In genomic region chr4:139902328-139903217, GRCh38 we compare ENCODE assay signal across 11 cellular contexts.
A peak's percentile ranks its signal among the peaks of the same experiment; 100 is the strongest.
DNase-seq lines count a peak whose midpoint lies in the region; ATAC-seq and TF ChIP-seq lines count a peak whose summit lies in the region.
"Had no signal": no experiment of that assay in that cellular context is flagged by ENCODE, and none has a peak within 500 bp of the region (broad histone marks: within the 10 kb centered on the region; RNA-seq: fewer than 3 reads in every experiment).

No MANE protein-coding gene starts in this region.

- H3K9me2 ChIP-seq in PC-3 (replicated peaks; ENCODE audit: low read length) = no peaks in the 10 kb centered on the region

- peak overlapping the region; percentile 98 for H3K4me2 ChIP-seq in PC-3 (ENCODE audit: low read length)

- H3F3A ChIP-seq in PC-3 (ENCODE audit: low read length, unreplicated experiment) = no peaks in the 10 kb centered on the region

- peak overlapping the region; percentile 20 for H3K4me3 ChIP-seq in BJ (ENCODE audit: low read depth, low read length)
- H3K4me3 ChIP-seq in PC-3 (ENCODE audit: low read length) = peak overlapping the region; percentile 79
- peak overlapping the region; percentile 53 to 63 for H3K4me3 ChIP-seq in foreskin fibroblast (ENCODE audit: low read depth in 1 of 2, low read length in 2 of 2)

- no peak for DNase-seq in BJ (ENCODE audit: low read depth)
- peak; percentile 20 for DNase-seq in PC-3
- DNase-seq in foreskin fibroblast = peak; percentile 27 to 66
- DNase-seq in renal cortical epithelial cell (ENCODE audit: low read depth) = peak; percentile 43
- no peak for DNase-seq in glomerular visceral epithelial cell (ENCODE audit: extremely low spot score)
- DNase-seq in left cardiac atrium = no peak
- no peak for DNase-seq in NOMO-1 treated with dmso at 0.1 percent for 144 hours (lab: John Stamatoyannopoulos, UW; ENCODE audit: unreplicated experiment)
- DNase-seq: COR-L47, naive B cell, NCI-H1105 had no signal

- intact Hi-C loops in PC-3 (cut with micrococcal nuclease) = loop anchor here (10.0 kb wide), 1 partner anchor 168 kb away; no protein-coding TSS in a partner anchor
- intact Hi-C loops in left cardiac atrium (cut with DNase I) = no loop called here

- no TSS peak for BruUV-seq in PC-3 (replicated peaks; lab: Mats Ljungman, UMichigan)

- H3K4me1 ChIP-seq in PC-3 (ENCODE audit: insufficient read depth, low read length) = peaks cover 18% of the 10 kb centered on the region

- CTCF ChIA-PET in BJ (lab: Yijun Ruan, JAX) = interaction anchor here (1.6 kb wide), 1 partner anchor 10 kb away, joined by 3 read pairs; no protein-coding TSS in a partner anchor
- CTCF ChIA-PET in PC-3 (lab: Charles Lee) = interaction anchor here (0.5 kb wide), 1 partner anchor 250 kb away, joined by 3 read pairs; no protein-coding TSS in a partner anchor

- POLR2A ChIA-PET in BJ (lab: Charles Lee) (no interaction called here), PC-3 (lab: Charles Lee; ENCODE audit: unreplicated experiment) (no interaction called here)

- TF ChIP-seq CTCF in BJ (IDR thresholded peaks at IDR 0.05; ENCODE audit: insufficient read depth, low read depth, low read length) (0 out of 2 replicates have a peak, but pooled peaks have one; percentile 1), PC-3 (conservative IDR thresholded peaks at IDR 0.05; ENCODE audit: low read depth, low read length) (no peak), foreskin fibroblast (IDR thresholded peaks at IDR 0.05; ENCODE audit: low read depth, low read length) (no peak)

- H3K79me2 ChIP-seq in PC-3 (ENCODE audit: low read length) = no peaks in the 10 kb centered on the region

- H3K27ac ChIP-seq in PC-3 (ENCODE audit: low read length) = no peak overlapping the region

- no peaks in the 10 kb centered on the region for H4K20me1 ChIP-seq in PC-3 (ENCODE audit: low read length)

- H3K27me3 ChIP-seq in BJ (ENCODE audit: control insufficient read depth, insufficient read depth, low read length) = no peaks in the 10 kb centered on the region
- no peaks in the 10 kb centered on the region for H3K27me3 ChIP-seq in PC-3 (ENCODE audit: low read length)

- ATAC-seq in PC-3 = peak; percentile 52
- ATAC-seq in left cardiac atrium = no peak
- no peak for ATAC-seq in GM18867 (IDR thresholded peaks at IDR 0.05; ENCODE audit: unreplicated experiment)

- H3K9ac ChIP-seq in PC-3 (ENCODE audit: low read length) = peak overlapping the region; percentile 60

- H3K9me3 ChIP-seq in PC-3 (ENCODE audit: low read length) = no peaks in the 10 kb centered on the region

- no peaks in the 10 kb centered on the region for H3K36me3 ChIP-seq in BJ (ENCODE audit: control insufficient read depth, insufficient read depth, low read length)
- H3K36me3 ChIP-seq in PC-3 (ENCODE audit: low read depth, low read length) = no peaks in the 10 kb centered on the region

- peak overlapping the region; percentile 97 for H2AFZ ChIP-seq in PC-3 (ENCODE audit: low read length)

Comparison
In these comparisons a context has a peak if more than half of its experiments do, and no peak if none do; other contexts are left out.
1. DNase-seq: peak in PC-3 (single experiment), foreskin fibroblast (2 of 2) and renal cortical epithelial cell (single experiment); none in BJ (single experiment), glomerular visceral epithelial cell (single experiment), left cardiac atrium (single experiment) and NOMO-1 treated with dmso at 0.1 percent for 144 hours (single experiment).
2. H3K4me3 ChIP-seq: peak in every context shown above with its lines; median percentile 79 in PC-3; 58 in foreskin fibroblast; 20 in BJ.